ENCODE assay signal across 27 cellular contexts in the genomic region with DNA sequence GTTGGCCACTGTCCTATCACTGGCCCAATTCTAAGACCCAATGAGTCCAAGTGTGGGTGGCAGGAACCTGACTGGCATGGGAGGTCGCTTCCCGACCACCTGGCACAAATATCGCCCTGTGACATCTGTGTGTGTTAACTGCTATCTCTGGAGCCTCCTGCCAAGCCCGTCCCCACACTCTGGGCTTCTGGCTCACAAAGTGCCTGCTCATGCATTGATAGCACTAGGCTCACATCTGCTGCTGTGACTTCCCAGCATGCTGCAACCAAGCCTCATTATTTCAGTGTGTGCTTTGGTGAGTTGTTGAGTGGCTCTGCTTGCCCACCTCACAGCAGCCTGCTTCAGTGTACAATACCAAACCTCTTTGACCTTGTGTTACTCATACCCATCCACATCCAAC.
DNase-seq lines count a peak whose midpoint lies in the region; ATAC-seq and TF ChIP-seq lines count a peak whose summit lies in the region.
"Had no signal": no experiment of that assay in that cellular context is flagged by ENCODE, and none has a peak within 500 bp of the region (broad histone marks: within the 10 kb centered on the region; RNA-seq: fewer than 3 reads in every experiment).

No MANE protein-coding gene starts in this region.

- no peaks in the 10 kb centered on the region for H3K27me3 ChIP-seq in SK-N-SH (ENCODE audit: insufficient read depth)
- H3K27me3 ChIP-seq in neural progenitor cell = no peaks in the 10 kb centered on the region
- H3K27me3 ChIP-seq: gastroesophageal sphincter, MG63, pancreas, sigmoid colon had no signal

- H3K36me3 ChIP-seq in SK-N-SH (replicated peaks in 1 of 2; ENCODE audit: control insufficient read depth in 1 of 2, insufficient read depth in 2 of 2, low read length in 1 of 2) (no peaks in the 10 kb centered on the region), neural progenitor cell (no peaks in the 10 kb centered on the region), mucosa of descending colon (ENCODE audit: low read depth) (no peaks in the 10 kb centered on the region)
- H3K36me3 ChIP-seq: gastroesophageal sphincter, MG63, pancreas, sigmoid colon had no signal

- DNase-seq in DMS153 (lab: John Stamatoyannopoulos, UW) (peak; percentile 39), DMS153 treated with DMSO at 0.1 percent for 48 hours (lab: John Stamatoyannopoulos, UW; ENCODE audit: unreplicated experiment) (no peak), NCI-H2171 (lab: John Stamatoyannopoulos, UW) (peak; percentile 65), SK-N-SH (peak; percentile 48), neural progenitor cell (ENCODE audit: low spot score) (peak; percentile 34), mucosa of descending colon (no peak)
- no peak for DNase-seq in effector CD4-positive, alpha-beta T cell
- DNase-seq: activated CD8-positive, alpha-beta memory T cell treated with anti-CD3 and anti-CD28 coated beads for 24 hours; activated naive CD4-positive, alpha-beta T cell treated with anti-CD3 and anti-CD28 coated beads, Interleukin-2, amount 50 U/mL, for 16 hours; activated T-cell treated with anti-CD3 and anti-CD28 coated beads, Interleukin-2, amount 50 U/mL, for 48 hours; Caco-2; caudate nucleus; kidney glomerular epithelial cell; MG63; naive B cell; NCI-H2029; RPMI8226; sigmoid colon; T1000 had no signal

- H3K36me3 Mint-ChIP-seq in neural progenitor cell = no peaks in the 10 kb centered on the region
- H3K36me3 Mint-ChIP-seq: IgD-negative memory B cell, naive B cell had no signal

- 83% methylated on average over 1 of the region's 4 CpGs for WGBS in SK-N-SH (ENCODE audit: low lambda C conversion rate)

- CTCF ChIA-PET in SK-N-SH (lab: Yijun Ruan, JAX) = interaction anchor here (1.0 kb wide), 1 partner anchor 110 kb away, joined by 5 read pairs; no protein-coding TSS in a partner anchor

- H3K9me3 Mint-ChIP-seq in neural progenitor cell = peaks cover 2% of the 10 kb centered on the region

- ATAC-seq in mucosa of descending colon = no peak
- ATAC-seq in activated CD4-positive, CD25-positive, alpha-beta regulatory T cell treated with anti-CD3 and anti-CD28 coated beads, Interleukin-2, amount 50 U/mL, for 24 hours = no peak
- ATAC-seq: esophagus mucosa, gastroesophageal sphincter, pancreas had no signal

- H3K4me2 ChIP-seq in SK-N-SH (no peak overlapping the region), neural progenitor cell (no peak overlapping the region)

- POLR2A ChIA-PET in SK-N-SH (lab: Yijun Ruan, JAX) = no interaction called here

- H3K27me3 Mint-ChIP-seq in neural progenitor cell (ENCODE audit: insufficient read depth, low read depth) = no peaks in the 10 kb centered on the region

- TF ChIP-seq RAD21 in SK-N-SH (IDR thresholded peaks at IDR 0.05; ENCODE audit: low read length) = no peak; the same call in 1 of the 2 replicates

- H3K4me3 Mint-ChIP-seq in neural progenitor cell = no peak overlapping the region
- H3K4me3 Mint-ChIP-seq: B cell, IgD-negative memory B cell, naive B cell had no signal

- H3K4me3 ChIP-seq in SK-N-SH (ENCODE audit: low read depth in 2 of 2, low read length in 1 of 2) (no peak overlapping the region), neural progenitor cell (no peak overlapping the region), mucosa of descending colon (no peak overlapping the region)
- H3K4me3 ChIP-seq: gastroesophageal sphincter, MG63, pancreas, sigmoid colon had no signal

- H4K20me1 ChIP-seq in SK-N-SH (ENCODE audit: insufficient read depth) (no peaks in the 10 kb centered on the region), neural progenitor cell (ENCODE audit: low read depth) (no peaks in the 10 kb centered on the region)

- H3K9ac ChIP-seq in SK-N-SH = no peak overlapping the region
- H3K9ac ChIP-seq in neural progenitor cell = no peak overlapping the region

- no peak overlapping the region for H3K27ac Mint-ChIP-seq in neural progenitor cell
- H3K27ac Mint-ChIP-seq: B cell, IgD-negative memory B cell, naive B cell had no signal

- peaks cover 7% of the 10 kb centered on the region for H3F3A ChIP-seq in SK-N-SH (replicated peaks; ENCODE audit: insufficient read depth)
- H3F3A ChIP-seq in neural progenitor cell (ENCODE audit: low read depth) = no peaks in the 10 kb centered on the region

- H2AFZ ChIP-seq in SK-N-SH (ENCODE audit: low read depth) = no peak overlapping the region
- no peak overlapping the region for H2AFZ ChIP-seq in neural progenitor cell (replicated peaks)

- H3K4me1 Mint-ChIP-seq in neural progenitor cell = peaks cover 17% of the 10 kb centered on the region
- H3K4me1 Mint-ChIP-seq: B cell, IgD-negative memory B cell, naive B cell had no signal

- H3K79me2 ChIP-seq in SK-N-SH (ENCODE audit: insufficient read depth) = no peaks in the 10 kb centered on the region
- no peaks in the 10 kb centered on the region for H3K79me2 ChIP-seq in neural progenitor cell (ENCODE audit: low read depth)

- H3K9me2 ChIP-seq in SK-N-SH = no peaks in the 10 kb centered on the region

- TF ChIP-seq CTCF in SK-N-SH (IDR thresholded peaks at IDR 0.05) = no peak
- no peak for TF ChIP-seq CTCF in neural progenitor cell (IDR thresholded peaks at IDR 0.05)
- no peak for TF ChIP-seq CTCF in mucosa of descending colon (IDR thresholded peaks at IDR 0.05)

- peaks cover 0 to 20% of the 10 kb centered on the region in 2 experiments; a peak in 2 of 4 replicates for H3K4me1 ChIP-seq in SK-N-SH (ENCODE audit: control insufficient read depth in 1 of 2, insufficient read depth in 2 of 2, low read depth in 1 of 2, low read length in 1 of 2)
- peaks cover 16% of the 10 kb centered on the region for H3K4me1 ChIP-seq in neural progenitor cell
- no peaks in the 10 kb centered on the region for H3K4me1 ChIP-seq in mucosa of descending colon (ENCODE audit: low read depth)
- H3K4me1 ChIP-seq: Caco-2, gastroesophageal sphincter, pancreas, sigmoid colon had no signal

- no peaks in the 10 kb centered on the region for H3K9me3 ChIP-seq in SK-N-SH
- H3K9me3 ChIP-seq in neural progenitor cell (ENCODE audit: low read depth) = no peaks in the 10 kb centered on the region
- H3K9me3 ChIP-seq in mucosa of descending colon = no peaks in the 10 kb centered on the region
- H3K9me3 ChIP-seq: Caco-2, gastroesophageal sphincter, MG63, pancreas, sigmoid colon had no signal

- intact Hi-C loops in mucosa of descending colon (cut with DNase I, micrococcal nuclease) = no loop called here

- H3K27ac ChIP-seq in SK-N-SH (ENCODE audit: low read depth in 2 of 2, low read length in 1 of 2) (peak overlapping the region in 1 of 2 experiments; percentile 88; a peak in 2 of 4 replicates), neural progenitor cell (no peak overlapping the region)
- H3K27ac ChIP-seq: 22Rv1, gastroesophageal sphincter, HL-60, pancreas, sigmoid colon had no signal

- 0 out of 4 replicates have a peak, but pooled peaks of 1 of the 2 experiments have one; percentile 45 for TF ChIP-seq EP300 in SK-N-SH (IDR thresholded peaks at IDR 0.05; ENCODE audit: borderline replicate concordance in 1 of 2, low read depth in 1 of 2, low read length in 1 of 2)

TF ChIP-seq in SK-N-SH, 30 proteins besides CTCF, POLR2A, EP300 and RAD21:
- TF ChIP-seq MEF2A (IDR thresholded peaks at IDR 0.05; ENCODE audit: borderline replicate concordance, low read depth) = no peak
- peak; percentile 59; the same call in 1 of the 2 replicates for TF ChIP-seq MXI1 (IDR thresholded peaks at IDR 0.05; ENCODE audit: low read depth, low read length)

Comparison
In these comparisons a context has a peak if more than half of its experiments do, and no peak if none do; other contexts are left out.
1. DNase-seq: peak in DMS153 (single experiment), NCI-H2171 (single experiment), SK-N-SH (single experiment) and neural progenitor cell (single experiment); none in DMS153 treated with DMSO at 0.1 percent for 48 hours (single experiment), mucosa of descending colon (0 of 3) and effector CD4-positive, alpha-beta T cell (single experiment).